In the genomic region with DNA sequence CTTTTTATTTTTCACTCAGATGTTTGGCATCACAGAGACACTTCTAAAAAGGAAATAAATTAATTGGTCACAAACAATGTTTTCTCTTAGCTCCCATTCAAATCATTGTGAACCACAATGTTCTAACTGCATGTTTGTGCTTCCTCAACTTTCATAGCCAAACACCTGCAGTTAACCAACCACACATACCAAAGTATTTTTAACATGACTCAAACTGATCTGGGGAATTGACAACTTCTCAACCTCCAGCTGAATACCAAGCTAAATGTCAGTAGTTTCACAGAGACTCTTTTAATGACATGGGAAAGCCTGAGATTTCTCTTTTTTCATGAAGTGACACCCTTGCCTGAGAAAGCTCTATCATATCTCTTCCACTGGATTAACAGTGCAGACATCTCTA, we compare ENCODE assay signal across 16 cellular contexts.
DNase-seq lines count a peak whose midpoint lies in the region; ATAC-seq and TF ChIP-seq lines count a peak whose summit lies in the region.
"Had no signal": no experiment of that assay in that cellular context is flagged by ENCODE, and none has a peak within 500 bp of the region (broad histone marks: within the 10 kb centered on the region; RNA-seq: fewer than 3 reads in every experiment).

No MANE protein-coding gene starts in this region.

- intact Hi-C loops in activated CD4-positive, alpha-beta T cell treated with anti-CD3 and anti-CD28 coated beads for 36 hours (cut with DNase I, micrococcal nuclease), result no loop called here

- ATAC-seq in HG02870 (IDR thresholded peaks at IDR 0.05; ENCODE audit: unreplicated experiment), result peak; percentile 87
- no peak for ATAC-seq in activated CD4-positive, alpha-beta T cell treated with anti-CD3 and anti-CD28 coated beads for 36 hours
- ATAC-seq in GM19452 (IDR thresholded peaks at IDR 0.05; ENCODE audit: unreplicated experiment), result no peak
- ATAC-seq: GM23338, Right ventricle myocardium inferior had no signal

- no peak overlapping the region for H2AFZ ChIP-seq in SU-DHL-6 (ENCODE audit: low read depth, low read length, severe bottlenecking)
- H2AFZ ChIP-seq: GM23338 had no signal

- H3K27me3 ChIP-seq in SU-DHL-6 (ENCODE audit: low read length), result no peaks in the 10 kb centered on the region
- no peaks in the 10 kb centered on the region for H3K27me3 ChIP-seq in iPS-18a (ENCODE audit: control insufficient read depth, insufficient read depth, low read length)
- H3K27me3 ChIP-seq in HAP-1 (ENCODE audit: low read depth), result no peaks in the 10 kb centered on the region

- no peaks in the 10 kb centered on the region for H3F3A ChIP-seq in SU-DHL-6 (ENCODE audit: insufficient read depth)

- in situ Hi-C loops in HAP-1 (cut with MboI; ENCODE audit: low sequenced_read_pairs), result no loop called here

- H3K4me1 ChIP-seq in iPS-18a (ENCODE audit: control insufficient read depth, low read depth, low read length), result no peaks in the 10 kb centered on the region
- peaks cover 6% of the 10 kb centered on the region for H3K4me1 ChIP-seq in HAP-1

- H3K4me1 Mint-ChIP-seq in activated CD4-positive, alpha-beta T cell treated with anti-CD3 and anti-CD28 coated beads for 36 hours, result no peaks in the 10 kb centered on the region
- H3K4me1 Mint-ChIP-seq: activated CD4-positive, alpha-beta memory T cell treated with anti-CD3 and anti-CD28 coated beads, Interleukin-2, amount 10 ng/mL, durations not matched to agents 7 days and 5 days; central memory CD8-positive, alpha-beta T cell; GM23338 had no signal

- peak overlapping the region; percentile 21; the same call in 1 of the 2 replicates for H3K27ac ChIP-seq in SU-DHL-6 (ENCODE audit: low read depth, low read length)
- H3K27ac ChIP-seq in iPS-18a (ENCODE audit: low read length), result peak overlapping the region; percentile 23

- H3K79me2 ChIP-seq in SU-DHL-6 (ENCODE audit: insufficient read depth, low read length), result no peaks in the 10 kb centered on the region

- H3K36me3 Mint-ChIP-seq in activated CD4-positive, alpha-beta T cell treated with anti-CD3 and anti-CD28 coated beads for 36 hours (ENCODE audit: low read depth), result no peaks in the 10 kb centered on the region

- no peak overlapping the region for H3K4me3 Mint-ChIP-seq in activated CD4-positive, alpha-beta T cell treated with anti-CD3 and anti-CD28 coated beads for 36 hours
- H3K4me3 Mint-ChIP-seq: activated CD4-positive, alpha-beta memory T cell treated with anti-CD3 and anti-CD28 coated beads, Interleukin-2, amount 10 ng/mL, durations not matched to agents 7 days and 5 days; central memory CD8-positive, alpha-beta T cell; GM23338 had no signal

- POLR2A ChIA-PET in activated CD4-positive, alpha-beta T cell treated with anti-CD3 and anti-CD28 coated beads for 36 hours (lab: Charles Lee), result no interaction called here

- TF ChIP-seq CTCF in SU-DHL-6 (IDR thresholded peaks at IDR 0.05; ENCODE audit: insufficient read depth, low read length, poor library complexity, severe bottlenecking), result no peak

- H3K27ac Mint-ChIP-seq in activated CD4-positive, alpha-beta T cell treated with anti-CD3 and anti-CD28 coated beads for 36 hours, result no peak overlapping the region
- H3K27ac Mint-ChIP-seq: activated CD4-positive, alpha-beta memory T cell treated with anti-CD3 and anti-CD28 coated beads, Interleukin-2, amount 10 ng/mL, durations not matched to agents 7 days and 5 days; GM23338 had no signal

- no peak overlapping the region for H3K4me3 ChIP-seq in SU-DHL-6 (ENCODE audit: insufficient read depth, low read length, poor library complexity, severe bottlenecking)
- no peak overlapping the region for H3K4me3 ChIP-seq in iPS-18a (ENCODE audit: low read length)
- no peak overlapping the region for H3K4me3 ChIP-seq in HAP-1
- H3K4me3 ChIP-seq: GM23338 had no signal

- CTCF ChIA-PET in activated CD4-positive, alpha-beta T cell treated with anti-CD3 and anti-CD28 coated beads for 36 hours (lab: Charles Lee), result interaction anchor here (0.6 kb wide), 1 partner anchor 20 kb away, joined by 3 read pairs; no protein-coding TSS in a partner anchor

- DNase-seq in AG08395 (ENCODE audit: low spot score), result peak; percentile 3
- DNase-seq in activated CD4-positive, alpha-beta T cell treated with anti-CD3 and anti-CD28 coated beads for 36 hours, result no peak
- DNase-seq in T1000 (lab: John Stamatoyannopoulos, UW), result no peak
- DNase-seq in HAP-1 (ENCODE audit: low spot score in 2 of 2), result no peak
- DNase-seq: activated CD4-positive, alpha-beta memory T cell treated with anti-CD3 and anti-CD28 coated beads, Interleukin-2, amount 10 ng/mL, durations not matched to agents 7 days and 5 days; activated gamma-delta T cell treated with Interleukin-2 at 50 U/mL for 16 hours; NCI-H1417; NCI-H526; stimulated activated CD8-positive, alpha-beta memory T cell treated with anti-CD3 and anti-CD28 coated beads, Interleukin-4, amount 100 ng/mL, for 48 hours had no signal

- peak overlapping the region; percentile 1 for H3K4me2 ChIP-seq in SU-DHL-6 (ENCODE audit: low read depth, low read length, poor library complexity, severe bottlenecking)
- H3K4me2 ChIP-seq: GM23338 had no signal

- no peaks in the 10 kb centered on the region for H4K20me1 ChIP-seq in SU-DHL-6 (ENCODE audit: low read depth, low read length)

- H3K9ac ChIP-seq in SU-DHL-6 (ENCODE audit: low read length), result no peak overlapping the region
- no peak overlapping the region for H3K9ac ChIP-seq in iPS-18a (ENCODE audit: low read length)

- no peaks in the 10 kb centered on the region for H3K36me3 ChIP-seq in SU-DHL-6 (ENCODE audit: low read length)
- H3K36me3 ChIP-seq in iPS-18a (ENCODE audit: control insufficient read depth, low read depth, low read length), result no peaks in the 10 kb centered on the region
- no peaks in the 10 kb centered on the region for H3K36me3 ChIP-seq in HAP-1 (replicated peaks)

- H3K9me2 ChIP-seq in SU-DHL-6 (replicated peaks; ENCODE audit: insufficient read depth, low read length), result no peaks in the 10 kb centered on the region

- peaks cover 2% of the 10 kb centered on the region for H3K9me3 Mint-ChIP-seq in activated CD4-positive, alpha-beta T cell treated with anti-CD3 and anti-CD28 coated beads for 36 hours (ENCODE audit: low read depth)
- H3K9me3 Mint-ChIP-seq: central memory CD8-positive, alpha-beta T cell; GM23338 had no signal

- H3K9me3 ChIP-seq in SU-DHL-6 (ENCODE audit: insufficient read depth, low read length) (no peaks in the 10 kb centered on the region), iPS-18a (ENCODE audit: control insufficient read depth, low read depth, low read length) (no peaks in the 10 kb centered on the region), HAP-1 (no peaks in the 10 kb centered on the region)

- no peaks in the 10 kb centered on the region for H3K27me3 Mint-ChIP-seq in activated CD4-positive, alpha-beta T cell treated with anti-CD3 and anti-CD28 coated beads for 36 hours
- H3K27me3 Mint-ChIP-seq: activated CD4-positive, alpha-beta memory T cell treated with anti-CD3 and anti-CD28 coated beads, Interleukin-2, amount 10 ng/mL, durations not matched to agents 7 days and 5 days; central memory CD8-positive, alpha-beta T cell had no signal
